Comparison of ENCODE assay signal across 1 cellular context in genomic region chr15:93321881-93322282, GRCh38.
TF ChIP-seq lines count a peak whose summit lies in the region.

No MANE protein-coding gene starts in this region.

TF ChIP-seq in HepG2, 621 proteins besides CTCF, POLR2A, EP300 and RAD21 (continued from another document):
- TF ChIP-seq UBTF (CRISPR knock-in tag; IDR thresholded peaks at IDR 0.05) = peak; percentile 39; the same call in 1 of the 2 replicates
- no peak for TF ChIP-seq ZNF777 (CRISPR knock-in tag; IDR thresholded peaks at IDR 0.05)
- no peak for TF ChIP-seq ARID3A (IDR thresholded peaks at IDR 0.05; ENCODE audit: low read depth, low read length)
- TF ChIP-seq FUBP1 (CRISPR knock-in tag; IDR thresholded peaks at IDR 0.05; ENCODE audit: borderline replicate concordance) = no peak
- no peak; the same call in 1 of the 2 replicates for TF ChIP-seq ELF3 (CRISPR knock-in tag; IDR thresholded peaks at IDR 0.05)
- no peak for TF ChIP-seq ZEB1 (IDR thresholded peaks at IDR 0.05; ENCODE audit: insufficient replicate concordance, low read depth)
- no peak for TF ChIP-seq ZKSCAN8 (CRISPR knock-in tag; IDR thresholded peaks at IDR 0.05; ENCODE audit: borderline replicate concordance)
- TF ChIP-seq ZGPAT (CRISPR knock-in tag; IDR thresholded peaks at IDR 0.05) = peak; percentile 33; the same call in 1 of the 2 replicates
- no peak for TF ChIP-seq ZNF839 (CRISPR knock-in tag; IDR thresholded peaks at IDR 0.05; ENCODE audit: borderline replicate concordance)
- TF ChIP-seq HCFC1 (IDR thresholded peaks at IDR 0.05; ENCODE audit: low read depth, low read length) = no peak
- no peak for TF ChIP-seq ZSCAN22 (CRISPR knock-in tag; IDR thresholded peaks at IDR 0.05)
- no peak for TF ChIP-seq NR2F1 (CRISPR knock-in tag; IDR thresholded peaks at IDR 0.05)
- peak; percentile 50 for TF ChIP-seq ZFY (CRISPR knock-in tag; IDR thresholded peaks at IDR 0.05)
- TF ChIP-seq MED1 (CRISPR knock-in tag; IDR thresholded peaks at IDR 0.05) = peak; percentile 30; the same call in 1 of the 2 replicates
- no peak for TF ChIP-seq ZFP36 (IDR thresholded peaks at IDR 0.05; ENCODE audit: borderline replicate concordance, low read depth, low read length, partially characterized antibody)
- no peak for TF ChIP-seq PHB2 (IDR thresholded peaks at IDR 0.05; ENCODE audit: partially characterized antibody)
- no peak for TF ChIP-seq ZNF3 (CRISPR knock-in tag; IDR thresholded peaks at IDR 0.05)
- TF ChIP-seq TBP (CRISPR knock-in tag; IDR thresholded peaks at IDR 0.05) = no peak
- no peak for TF ChIP-seq STAG1 (CRISPR knock-in tag; IDR thresholded peaks at IDR 0.05)
- peak; percentile 19; the same call in 1 of the 2 replicates for TF ChIP-seq ZMYM3 (CRISPR knock-in tag; IDR thresholded peaks at IDR 0.05)
- TF ChIP-seq CBX1 (IDR thresholded peaks at IDR 0.05; ENCODE audit: low read depth) = no peak
- peak; percentile 34; the same call in 1 of the 2 replicates for TF ChIP-seq RXRB (CRISPR knock-in tag; IDR thresholded peaks at IDR 0.05; ENCODE audit: borderline replicate concordance)
- peak; percentile 51; the same call in 1 of the 2 replicates for TF ChIP-seq ZNF350 (CRISPR knock-in tag; IDR thresholded peaks at IDR 0.05; ENCODE audit: borderline replicate concordance, low read depth)
- TF ChIP-seq GPBP1L1 (CRISPR knock-in tag; IDR thresholded peaks at IDR 0.05) = no peak
- TF ChIP-seq ZNF644 (CRISPR knock-in tag; IDR thresholded peaks at IDR 0.05; ENCODE audit: low read depth) = no peak
- TF ChIP-seq ZNF614 (CRISPR knock-in tag; IDR thresholded peaks at IDR 0.05; ENCODE audit: borderline replicate concordance) = no peak
- 0 out of 2 replicates have a peak, but pooled peaks have one; percentile 15 for TF ChIP-seq HIC2 (CRISPR knock-in tag; IDR thresholded peaks at IDR 0.05; ENCODE audit: low read depth)
- 0 out of 2 replicates have a peak, but pooled peaks have one; percentile 13 for TF ChIP-seq GABPB1 (CRISPR knock-in tag; IDR thresholded peaks at IDR 0.05)
- TF ChIP-seq ZFP36L1 (CRISPR knock-in tag; IDR thresholded peaks at IDR 0.05) = no peak
- no peak for TF ChIP-seq TFE3 (CRISPR knock-in tag; IDR thresholded peaks at IDR 0.05)
- TF ChIP-seq SMYD3 (CRISPR knock-in tag; IDR thresholded peaks at IDR 0.05) = no peak
- TF ChIP-seq ZNF687 (CRISPR knock-in tag; IDR thresholded peaks at IDR 0.05) = peak; percentile 75
- no peak for TF ChIP-seq STAT6 (CRISPR knock-in tag; IDR thresholded peaks at IDR 0.05; ENCODE audit: borderline replicate concordance)
- TF ChIP-seq ZSCAN20 (CRISPR knock-in tag; IDR thresholded peaks at IDR 0.05; ENCODE audit: borderline replicate concordance) = no peak
- TF ChIP-seq ZNF816 (CRISPR knock-in tag; IDR thresholded peaks at IDR 0.05; ENCODE audit: borderline replicate concordance) = no peak
